Comparison of ENCODE assay signal across 1 cellular context in genomic region chr5:78624011-78624541, GRCh38.
TF ChIP-seq lines count a peak whose summit lies in the region.

No MANE protein-coding gene starts in this region.

TF ChIP-seq in HEK293, 187 proteins besides CTCF, POLR2A, EP300 and RAD21 (continued from another document):
- TF ChIP-seq ZNF280D (tag by site-specific recombination; IDR thresholded peaks at IDR 0.05) = no peak
- no peak for TF ChIP-seq ZNF704 (tag by site-specific recombination; IDR thresholded peaks at IDR 0.05)
- peak; percentile 72 for TF ChIP-seq GLIS1 (tag by site-specific recombination; IDR thresholded peaks at IDR 0.05)
- no peak for TF ChIP-seq PRDM4 (tag by site-specific recombination; IDR thresholded peaks at IDR 0.05)
- TF ChIP-seq GFI1B (tag by site-specific recombination; IDR thresholded peaks at IDR 0.05) = no peak
- TF ChIP-seq ZIC2 (tag by site-specific recombination; IDR thresholded peaks at IDR 0.05) = peak; percentile 85
- TF ChIP-seq ZNF571 (tag by site-specific recombination; IDR thresholded peaks at IDR 0.05) = no peak
- TF ChIP-seq ZNF76 (tag by site-specific recombination; IDR thresholded peaks at IDR 0.05; ENCODE audit: borderline replicate concordance, low read depth) = no peak
- TF ChIP-seq ZNF248 (tag by site-specific recombination; IDR thresholded peaks at IDR 0.05) = no peak
- TF ChIP-seq ZNF223 (tag by site-specific recombination; IDR thresholded peaks at IDR 0.05) = no peak
- peak; percentile 41; the same call in 1 of the 2 replicates for TF ChIP-seq PRDM10 (tag by site-specific recombination; IDR thresholded peaks at IDR 0.05)
- TF ChIP-seq ZNF626 (tag by site-specific recombination; IDR thresholded peaks at IDR 0.05) = no peak
- no peak for TF ChIP-seq ZNF48 (tag by site-specific recombination; IDR thresholded peaks at IDR 0.05)
- no peak for TF ChIP-seq ZEB2 (tag by site-specific recombination; IDR thresholded peaks at IDR 0.05)
TF ChIP-seq in HEK293: peak in this region for 3.
